ENCODE assay signal across 8 cellular contexts in genomic region chr9:1460143-1460769, GRCh38.
DNase-seq lines count a peak whose midpoint lies in the region; ATAC-seq and TF ChIP-seq lines count a peak whose summit lies in the region.

No MANE protein-coding gene starts in this region.

- WGBS in liver, result 48% methylated on average over 7 of the region's 7 CpGs
- 54 to 59% methylated on average over 7 of the region's 7 CpGs for WGBS in thyroid gland, 2 donors

- H3K27me3 ChIP-seq in liver (ENCODE audit: control insufficient read depth in 4 of 4, insufficient read depth in 4 of 4, low read length in 3 of 4) (no peaks in the 10 kb centered on the region), thyroid gland (no peaks in the 10 kb centered on the region)

- no peak for TF ChIP-seq POLR2A in thyroid gland (IDR thresholded peaks at IDR 0.05)

- H3K4me1 ChIP-seq in liver (ENCODE audit: control insufficient read depth in 4 of 4, insufficient read depth in 4 of 4, low read length in 3 of 4) (no peaks in the 10 kb centered on the region), thyroid gland (no peaks in the 10 kb centered on the region)

- TF ChIP-seq CTCF in liver (IDR thresholded peaks at IDR 0.05; ENCODE audit: low read depth, low read length, missing input control) (peak; percentile 48), thyroid gland (IDR thresholded peaks at IDR 0.05) (peak in 3 of 6 experiments; percentile 43 to 53 (median 49))

- DNase-seq in COLO668 (lab: John Stamatoyannopoulos, UW; ENCODE audit: unreplicated experiment) (peak; percentile 28), OCI-M1 (lab: John Stamatoyannopoulos, UW) (peak; percentile 59), thyroid gland (no peak), DMS79 treated with DMSO at 0.1 percent for 48 hours (lab: John Stamatoyannopoulos, UW) (no peak)

- H3K36me3 ChIP-seq in liver (ENCODE audit: control insufficient read depth in 4 of 4, insufficient read depth in 3 of 4, low read depth in 1 of 4, low read length in 3 of 4) (no peaks in the 10 kb centered on the region), thyroid gland (no peaks in the 10 kb centered on the region)

- H3K9me3 ChIP-seq in liver (ENCODE audit: control insufficient read depth in 4 of 4, low read length in 3 of 4) (no peaks in the 10 kb centered on the region), thyroid gland (no peaks in the 10 kb centered on the region)

- TF ChIP-seq RAD21 in liver (IDR thresholded peaks at IDR 0.05), result peak; percentile 75 to 80

- H3K4me3 ChIP-seq in liver (ENCODE audit: low read depth in 1 of 3, low read length in 3 of 3) (no peak overlapping the region), thyroid gland (replicated peaks in 1 of 3) (no peak overlapping the region)

- no peak overlapping the region for H3K9ac ChIP-seq in liver (ENCODE audit: low read depth in 1 of 2, low read length in 2 of 2)

- peak; percentile 78 for ATAC-seq in GM18517 (IDR thresholded peaks at IDR 0.05; ENCODE audit: unreplicated experiment)
- ATAC-seq in HG02970 (IDR thresholded peaks at IDR 0.05; ENCODE audit: low FRiP score, unreplicated experiment), result peak; percentile 60
- no peak for ATAC-seq in HG03457 (IDR thresholded peaks at IDR 0.05; ENCODE audit: unreplicated experiment)

- intact Hi-C loops in thyroid gland (cut with DNase I), result no loop called here

- H3K27ac ChIP-seq in liver (ENCODE audit: low read depth in 1 of 2, low read length in 2 of 2) (no peak overlapping the region), thyroid gland (no peak overlapping the region)

TF ChIP-seq in liver, 16 proteins besides CTCF, POLR2A, EP300 and RAD21:
- TF ChIP-seq RXRA (IDR thresholded peaks at IDR 0.05) (no peak), FOXA2 (IDR thresholded peaks at IDR 0.05) (peak; percentile 61), HNF4G (IDR thresholded peaks at IDR 0.05) (no peak), NR2F2 (IDR thresholded peaks at IDR 0.05) (no peak), EGR1 (IDR thresholded peaks at IDR 0.05; ENCODE audit: low read depth in 2 of 2) (no peak), REST (IDR thresholded peaks at IDR 0.05) (no peak), YY1 (IDR thresholded peaks at IDR 0.05) (no peak), SP1 (IDR thresholded peaks at IDR 0.05) (no peak), GABPA (IDR thresholded peaks at IDR 0.05 in 1 of 2, conservative IDR thresholded peaks at IDR 0.05 in 1 of 2) (no peak), FOXA1 (IDR thresholded peaks at IDR 0.05) (peak; percentile 61), ATF3 (IDR thresholded peaks at IDR 0.05) (no peak), MAX (IDR thresholded peaks at IDR 0.05) (no peak), ZBTB33 (IDR thresholded peaks at IDR 0.05) (no peak)

Comparison
In these comparisons a context has a peak if more than half of its experiments do, and no peak if none do; other contexts are left out.
1. DNase-seq: peak in COLO668 (single experiment) and OCI-M1 (single experiment); none in thyroid gland (0 of 2) and DMS79 treated with DMSO at 0.1 percent for 48 hours (single experiment).